ENCODE assay signal across 1 cellular context in the genomic region with DNA sequence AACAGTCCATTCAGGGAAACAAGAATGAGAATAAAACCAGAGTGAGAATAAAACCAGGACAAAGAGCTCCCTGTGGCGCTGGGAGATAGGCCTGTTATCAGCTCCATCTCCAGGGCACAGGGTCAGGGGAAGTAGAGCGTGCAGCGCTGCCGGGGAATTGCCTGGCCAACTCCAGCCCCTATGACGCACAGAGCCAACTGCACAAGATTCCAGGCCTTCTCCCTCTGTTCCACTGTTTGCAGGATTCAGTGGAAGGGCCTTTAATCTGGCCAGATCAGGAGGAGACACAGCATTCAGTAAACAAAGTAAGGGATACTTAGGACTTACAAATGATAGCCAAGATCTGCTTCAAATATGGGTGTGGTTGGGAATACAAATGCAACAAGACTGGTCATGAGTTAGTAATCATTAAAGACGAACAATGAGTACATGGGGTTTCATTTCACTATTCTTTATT.
TF ChIP-seq lines count a peak whose summit lies in the region.

No MANE protein-coding gene starts in this region.

TF ChIP-seq in HepG2, 621 proteins besides CTCF, POLR2A, EP300 and RAD21 (continued from another document and continues in another):
- TF ChIP-seq, protein P1, sequence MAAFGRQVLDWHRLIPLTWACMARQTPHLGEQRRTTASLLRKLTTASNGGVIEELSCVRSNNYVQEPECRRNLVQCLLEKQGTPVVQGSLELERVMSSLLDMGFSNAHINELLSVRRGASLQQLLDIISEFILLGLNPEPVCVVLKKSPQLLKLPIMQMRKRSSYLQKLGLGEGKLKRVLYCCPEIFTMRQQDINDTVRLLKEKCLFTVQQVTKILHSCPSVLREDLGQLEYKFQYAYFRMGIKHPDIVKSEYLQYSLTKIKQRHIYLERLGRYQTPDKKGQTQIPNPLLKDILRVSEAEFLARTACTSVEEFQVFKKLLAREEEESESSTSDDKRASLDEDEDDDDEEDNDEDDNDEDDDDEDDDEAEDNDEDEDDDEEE (CRISPR knock-in tag; IDR thresholded peaks at IDR 0.05) = no peak
- TF ChIP-seq PPARG (CRISPR knock-in tag; conservative IDR thresholded peaks at IDR 0.05) (peak; percentile 82), SOX6 (IDR thresholded peaks at IDR 0.05) (no peak), SOX6 (CRISPR knock-in tag; IDR thresholded peaks at IDR 0.05) (peak; percentile 86), NR2F2 (IDR thresholded peaks at IDR 0.05; ENCODE audit: borderline replicate concordance, low read depth) (peak; percentile 84; the same call in 1 of the 2 replicates), ATF1 (CRISPR knock-in tag; IDR thresholded peaks at IDR 0.05) (0 out of 2 replicates have a peak, but pooled peaks have one; percentile 25), SMYD3 (CRISPR knock-in tag; IDR thresholded peaks at IDR 0.05) (0 out of 2 replicates have a peak, but pooled peaks have one; percentile 49), HDAC1 (CRISPR knock-in tag; IDR thresholded peaks at IDR 0.05) (peak; percentile 71), RARG (CRISPR knock-in tag; IDR thresholded peaks at IDR 0.05; ENCODE audit: low read depth) (no peak), HOXA3 (CRISPR knock-in tag; IDR thresholded peaks at IDR 0.05) (peak; percentile 87), ZNF292 (CRISPR knock-in tag; IDR thresholded peaks at IDR 0.05; ENCODE audit: borderline replicate concordance, low read depth) (peak; percentile 91; the same call in 1 of the 2 replicates), HOXA5 (CRISPR knock-in tag; IDR thresholded peaks at IDR 0.05) (peak; percentile 40; the same call in 1 of the 2 replicates), PHF8 (CRISPR knock-in tag; IDR thresholded peaks at IDR 0.05) (no peak), CREB1 (IDR thresholded peaks at IDR 0.05) (peak; percentile 49; the same call in 1 of the 2 replicates), CREB1 (CRISPR knock-in tag; IDR thresholded peaks at IDR 0.05) (peak; percentile 69), ZNF234 (CRISPR knock-in tag; conservative IDR thresholded peaks at IDR 0.05) (no peak), HDAC2 (CRISPR knock-in tag; IDR thresholded peaks at IDR 0.05) (peak; percentile 93), ZBTB38 (CRISPR knock-in tag; IDR thresholded peaks at IDR 0.05) (peak; percentile 72; the same call in 1 of the 2 replicates), ARNTL (CRISPR knock-in tag; IDR thresholded peaks at IDR 0.05) (0 out of 2 replicates have a peak, but pooled peaks have one; percentile 41), ZFX (CRISPR knock-in tag; IDR thresholded peaks at IDR 0.05; ENCODE audit: low read depth) (peak; percentile 87), SIX1 (CRISPR knock-in tag; IDR thresholded peaks at IDR 0.05; ENCODE audit: borderline replicate concordance) (peak; percentile 45; the same call in 1 of the 2 replicates), YEATS2 (CRISPR knock-in tag; IDR thresholded peaks at IDR 0.05; ENCODE audit: borderline replicate concordance) (0 out of 2 replicates have a peak, but pooled peaks have one; percentile 23), SRSF9 (IDR thresholded peaks at IDR 0.05; ENCODE audit: borderline replicate concordance, insufficient read depth, low read depth, low read length, poor library complexity, severe bottlenecking) (no peak), ZKSCAN1 (IDR thresholded peaks at IDR 0.05; ENCODE audit: low read length) (no peak), KDM2A (CRISPR knock-in tag; IDR thresholded peaks at IDR 0.05; ENCODE audit: borderline replicate concordance, low read depth) (peak; percentile 65; the same call in 1 of the 2 replicates), MEIS1 (CRISPR knock-in tag; IDR thresholded peaks at IDR 0.05; ENCODE audit: borderline replicate concordance) (no peak), ZNF263 (CRISPR knock-in tag; IDR thresholded peaks at IDR 0.05) (peak; percentile 60; the same call in 1 of the 2 replicates), ZMYM2 (CRISPR knock-in tag; IDR thresholded peaks at IDR 0.05) (peak; percentile 42; the same call in 1 of the 2 replicates)
- TF ChIP-seq, protein P2, sequence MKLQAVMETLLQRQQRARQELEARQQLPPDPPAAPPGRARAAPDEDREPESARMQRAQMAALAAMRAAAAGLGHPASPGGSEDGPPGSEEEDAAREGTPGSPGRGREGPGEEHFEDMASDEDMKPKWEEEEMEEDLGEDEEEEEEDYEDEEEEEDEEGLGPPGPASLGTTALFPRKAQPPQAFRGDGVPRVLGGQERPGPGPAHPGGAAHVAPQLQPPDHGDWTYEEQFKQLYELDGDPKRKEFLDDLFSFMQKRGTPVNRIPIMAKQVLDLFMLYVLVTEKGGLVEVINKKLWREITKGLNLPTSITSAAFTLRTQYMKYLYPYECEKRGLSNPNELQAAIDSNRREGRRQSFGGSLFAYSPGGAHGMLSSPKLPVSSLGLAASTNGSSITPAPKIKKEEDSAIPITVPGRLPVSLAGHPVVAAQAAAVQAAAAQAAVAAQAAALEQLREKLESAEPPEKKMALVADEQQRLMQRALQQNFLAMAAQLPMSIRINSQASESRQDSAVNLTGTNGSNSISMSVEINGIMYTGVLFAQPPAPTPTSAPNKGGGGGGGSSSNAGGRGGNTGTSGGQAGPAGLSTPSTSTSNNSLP (IDR thresholded peaks at IDR 0.05; ENCODE audit: low read depth, low read length) = peak; percentile 38; the same call in 1 of the 2 replicates
- TF ChIP-seq, protein P3, sequence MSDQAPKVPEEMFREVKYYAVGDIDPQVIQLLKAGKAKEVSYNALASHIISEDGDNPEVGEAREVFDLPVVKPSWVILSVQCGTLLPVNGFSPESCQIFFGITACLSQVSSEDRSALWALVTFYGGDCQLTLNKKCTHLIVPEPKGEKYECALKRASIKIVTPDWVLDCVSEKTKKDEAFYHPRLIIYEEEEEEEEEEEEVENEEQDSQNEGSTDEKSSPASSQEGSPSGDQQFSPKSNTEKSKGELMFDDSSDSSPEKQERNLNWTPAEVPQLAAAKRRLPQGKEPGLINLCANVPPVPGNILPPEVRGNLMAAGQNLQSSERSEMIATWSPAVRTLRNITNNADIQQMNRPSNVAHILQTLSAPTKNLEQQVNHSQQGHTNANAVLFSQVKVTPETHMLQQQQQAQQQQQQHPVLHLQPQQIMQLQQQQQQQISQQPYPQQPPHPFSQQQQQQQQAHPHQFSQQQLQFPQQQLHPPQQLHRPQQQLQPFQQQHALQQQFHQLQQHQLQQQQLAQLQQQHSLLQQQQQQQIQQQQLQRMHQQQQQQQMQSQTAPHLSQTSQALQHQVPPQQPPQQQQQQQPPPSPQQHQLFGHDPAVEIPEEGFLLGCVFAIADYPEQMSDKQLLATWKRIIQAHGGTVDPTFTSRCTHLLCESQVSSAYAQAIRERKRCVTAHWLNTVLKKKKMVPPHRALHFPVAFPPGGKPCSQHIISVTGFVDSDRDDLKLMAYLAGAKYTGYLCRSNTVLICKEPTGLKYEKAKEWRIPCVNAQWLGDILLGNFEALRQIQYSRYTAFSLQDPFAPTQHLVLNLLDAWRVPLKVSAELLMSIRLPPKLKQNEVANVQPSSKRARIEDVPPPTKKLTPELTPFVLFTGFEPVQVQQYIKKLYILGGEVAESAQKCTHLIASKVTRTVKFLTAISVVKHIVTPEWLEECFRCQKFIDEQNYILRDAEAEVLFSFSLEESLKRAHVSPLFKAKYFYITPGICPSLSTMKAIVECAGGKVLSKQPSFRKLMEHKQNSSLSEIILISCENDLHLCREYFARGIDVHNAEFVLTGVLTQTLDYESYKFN (CRISPR knock-in tag; conservative IDR thresholded peaks at IDR 0.05) = peak; percentile 74; the same call in 1 of the 2 replicates
- TF ChIP-seq, protein P4, sequence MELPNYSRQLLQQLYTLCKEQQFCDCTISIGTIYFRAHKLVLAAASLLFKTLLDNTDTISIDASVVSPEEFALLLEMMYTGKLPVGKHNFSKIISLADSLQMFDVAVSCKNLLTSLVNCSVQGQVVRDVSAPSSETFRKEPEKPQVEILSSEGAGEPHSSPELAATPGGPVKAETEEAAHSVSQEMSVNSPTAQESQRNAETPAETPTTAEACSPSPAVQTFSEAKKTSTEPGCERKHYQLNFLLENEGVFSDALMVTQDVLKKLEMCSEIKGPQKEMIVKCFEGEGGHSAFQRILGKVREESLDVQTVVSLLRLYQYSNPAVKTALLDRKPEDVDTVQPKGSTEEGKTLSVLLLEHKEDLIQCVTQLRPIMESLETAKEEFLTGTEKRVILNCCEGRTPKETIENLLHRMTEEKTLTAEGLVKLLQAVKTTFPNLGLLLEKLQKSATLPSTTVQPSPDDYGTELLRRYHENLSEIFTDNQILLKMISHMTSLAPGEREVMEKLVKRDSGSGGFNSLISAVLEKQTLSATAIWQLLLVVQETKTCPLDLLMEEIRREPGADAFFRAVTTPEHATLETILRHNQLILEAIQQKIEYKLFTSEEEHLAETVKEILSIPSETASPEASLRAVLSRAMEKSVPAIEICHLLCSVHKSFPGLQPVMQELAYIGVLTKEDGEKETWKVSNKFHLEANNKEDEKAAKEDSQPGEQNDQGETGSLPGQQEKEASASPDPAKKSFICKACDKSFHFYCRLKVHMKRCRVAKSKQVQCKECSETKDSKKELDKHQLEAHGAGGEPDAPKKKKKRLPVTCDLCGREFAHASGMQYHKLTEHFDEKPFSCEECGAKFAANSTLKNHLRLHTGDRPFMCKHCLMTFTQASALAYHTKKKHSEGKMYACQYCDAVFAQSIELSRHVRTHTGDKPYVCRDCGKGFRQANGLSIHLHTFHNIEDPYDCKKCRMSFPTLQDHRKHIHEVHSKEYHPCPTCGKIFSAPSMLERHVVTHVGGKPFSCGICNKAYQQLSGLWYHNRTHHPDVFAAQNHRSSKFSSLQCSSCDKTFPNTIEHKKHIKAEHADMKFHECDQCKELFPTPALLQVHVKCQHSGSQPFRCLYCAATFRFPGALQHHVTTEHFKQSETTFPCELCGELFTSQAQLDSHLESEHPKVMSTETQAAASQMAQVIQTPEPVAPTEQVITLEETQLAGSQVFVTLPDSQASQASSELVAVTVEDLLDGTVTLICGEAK (IDR thresholded peaks at IDR 0.05) = no peak
- TF ChIP-seq, protein P4 (CRISPR knock-in tag; IDR thresholded peaks at IDR 0.05) = 0 out of 2 replicates have a peak, but pooled peaks have one; percentile 44
- TF ChIP-seq, protein P5, sequence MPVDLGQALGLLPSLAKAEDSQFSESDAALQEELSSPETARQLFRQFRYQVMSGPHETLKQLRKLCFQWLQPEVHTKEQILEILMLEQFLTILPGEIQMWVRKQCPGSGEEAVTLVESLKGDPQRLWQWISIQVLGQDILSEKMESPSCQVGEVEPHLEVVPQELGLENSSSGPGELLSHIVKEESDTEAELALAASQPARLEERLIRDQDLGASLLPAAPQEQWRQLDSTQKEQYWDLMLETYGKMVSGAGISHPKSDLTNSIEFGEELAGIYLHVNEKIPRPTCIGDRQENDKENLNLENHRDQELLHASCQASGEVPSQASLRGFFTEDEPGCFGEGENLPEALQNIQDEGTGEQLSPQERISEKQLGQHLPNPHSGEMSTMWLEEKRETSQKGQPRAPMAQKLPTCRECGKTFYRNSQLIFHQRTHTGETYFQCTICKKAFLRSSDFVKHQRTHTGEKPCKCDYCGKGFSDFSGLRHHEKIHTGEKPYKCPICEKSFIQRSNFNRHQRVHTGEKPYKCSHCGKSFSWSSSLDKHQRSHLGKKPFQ (CRISPR knock-in tag; IDR thresholded peaks at IDR 0.05; ENCODE audit: insufficient replicate concordance) = peak; percentile 96
- TF ChIP-seq, protein P6, sequence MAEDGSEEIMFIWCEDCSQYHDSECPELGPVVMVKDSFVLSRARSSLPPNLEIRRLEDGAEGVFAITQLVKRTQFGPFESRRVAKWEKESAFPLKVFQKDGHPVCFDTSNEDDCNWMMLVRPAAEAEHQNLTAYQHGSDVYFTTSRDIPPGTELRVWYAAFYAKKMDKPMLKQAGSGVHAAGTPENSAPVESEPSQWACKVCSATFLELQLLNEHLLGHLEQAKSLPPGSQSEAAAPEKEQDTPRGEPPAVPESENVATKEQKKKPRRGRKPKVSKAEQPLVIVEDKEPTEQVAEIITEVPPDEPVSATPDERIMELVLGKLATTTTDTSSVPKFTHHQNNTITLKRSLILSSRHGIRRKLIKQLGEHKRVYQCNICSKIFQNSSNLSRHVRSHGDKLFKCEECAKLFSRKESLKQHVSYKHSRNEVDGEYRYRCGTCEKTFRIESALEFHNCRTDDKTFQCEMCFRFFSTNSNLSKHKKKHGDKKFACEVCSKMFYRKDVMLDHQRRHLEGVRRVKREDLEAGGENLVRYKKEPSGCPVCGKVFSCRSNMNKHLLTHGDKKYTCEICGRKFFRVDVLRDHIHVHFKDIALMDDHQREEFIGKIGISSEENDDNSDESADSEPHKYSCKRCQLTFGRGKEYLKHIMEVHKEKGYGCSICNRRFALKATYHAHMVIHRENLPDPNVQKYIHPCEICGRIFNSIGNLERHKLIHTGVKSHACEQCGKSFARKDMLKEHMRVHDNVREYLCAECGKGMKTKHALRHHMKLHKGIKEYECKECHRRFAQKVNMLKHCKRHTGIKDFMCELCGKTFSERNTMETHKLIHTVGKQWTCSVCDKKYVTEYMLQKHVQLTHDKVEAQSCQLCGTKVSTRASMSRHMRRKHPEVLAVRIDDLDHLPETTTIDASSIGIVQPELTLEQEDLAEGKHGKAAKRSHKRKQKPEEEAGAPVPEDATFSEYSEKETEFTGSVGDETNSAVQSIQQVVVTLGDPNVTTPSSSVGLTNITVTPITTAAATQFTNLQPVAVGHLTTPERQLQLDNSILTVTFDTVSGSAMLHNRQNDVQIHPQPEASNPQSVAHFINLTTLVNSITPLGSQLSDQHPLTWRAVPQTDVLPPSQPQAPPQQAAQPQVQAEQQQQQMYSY (CRISPR knock-in tag; IDR thresholded peaks at IDR 0.05) = peak; percentile 86
